29 cellular contexts compared by ENCODE assay signal in genomic region chr2:180169474-180169873, GRCh38.
"Had no signal": no experiment of that assay in that cellular context is flagged by ENCODE, and none has a peak within 500 bp of the region (broad histone marks: within the 10 kb centered on the region; RNA-seq: fewer than 3 reads in every experiment).

No MANE protein-coding gene starts in this region.

- FAIRE-seq: bronchial epithelial cell had no signal

- H3K4me3 Mint-ChIP-seq: activated CD4-positive, alpha-beta memory T cell treated with anti-CD3 and anti-CD28 coated beads, Interleukin-2, amount 10 ng/mL, durations not matched to agents 7 days and 5 days; activated CD8-positive, alpha-beta memory T cell treated with anti-CD3 and anti-CD28 coated beads, Interleukin-2, amount 10 ng/mL, durations not matched to agents 7 days and 5 days; activated naive CD4-positive, alpha-beta T cell treated with anti-CD3 and anti-CD28 coated beads, Interleukin-2, amount 10 ng/mL, durations not matched to agents 7 days and 5 days; activated naive CD8-positive, alpha-beta T cell; activated naive CD8-positive, alpha-beta T cell treated with anti-CD3 and anti-CD28 coated beads, Interleukin-2, amount 50 U/mL, for 24 hours; brain had no signal

- ATAC-seq: activated CD8-positive, alpha-beta memory T cell treated with anti-CD3 and anti-CD28 coated beads, Interleukin-2, amount 10 ng/mL, durations not matched to agents 7 days and 5 days; activated naive CD8-positive, alpha-beta T cell treated with anti-CD3 and anti-CD28 coated beads, Interleukin-2, amount 50 U/mL, for 24 hours had no signal

- H3K36me3 Mint-ChIP-seq: activated CD8-positive, alpha-beta memory T cell treated with anti-CD3 and anti-CD28 coated beads, Interleukin-2, amount 10 ng/mL, durations not matched to agents 7 days and 5 days; activated naive CD4-positive, alpha-beta T cell treated with anti-CD3 and anti-CD28 coated beads, Interleukin-2, amount 10 ng/mL, durations not matched to agents 7 days and 5 days had no signal

- H3K27ac ChIP-seq: WERI-Rb-1 had no signal

- H3K4me1 Mint-ChIP-seq: activated CD4-positive, alpha-beta memory T cell treated with anti-CD3 and anti-CD28 coated beads, Interleukin-2, amount 10 ng/mL, durations not matched to agents 7 days and 5 days; activated CD8-positive, alpha-beta memory T cell treated with anti-CD3 and anti-CD28 coated beads, Interleukin-2, amount 10 ng/mL, durations not matched to agents 7 days and 5 days; activated naive CD4-positive, alpha-beta T cell treated with anti-CD3 and anti-CD28 coated beads, Interleukin-2, amount 10 ng/mL, durations not matched to agents 7 days and 5 days; activated naive CD8-positive, alpha-beta T cell treated with anti-CD3 and anti-CD28 coated beads, Interleukin-2, amount 50 U/mL, for 24 hours; brain had no signal

- H3K27me3 Mint-ChIP-seq: activated CD4-positive, alpha-beta memory T cell treated with anti-CD3 and anti-CD28 coated beads, Interleukin-2, amount 10 ng/mL, durations not matched to agents 7 days and 5 days; activated CD8-positive, alpha-beta memory T cell treated with anti-CD3 and anti-CD28 coated beads, Interleukin-2, amount 10 ng/mL, durations not matched to agents 7 days and 5 days; activated naive CD4-positive, alpha-beta T cell treated with anti-CD3 and anti-CD28 coated beads, Interleukin-2, amount 10 ng/mL, durations not matched to agents 7 days and 5 days; brain had no signal

- DNase-seq: activated CD4-positive, alpha-beta memory T cell treated with anti-CD3 and anti-CD28 coated beads, Interleukin-2, amount 10 ng/mL, durations not matched to agents 7 days and 5 days; activated CD4-positive, alpha-beta T cell treated with anti-CD3 and anti-CD28 coated beads for 1 hour; activated CD4-positive, alpha-beta T cell treated with anti-CD3 and anti-CD28 coated beads for 48 hours; activated CD4-positive, CD25-positive, alpha-beta regulatory T cell; activated CD8-positive, alpha-beta memory T cell treated with anti-CD3 and anti-CD28 coated beads for 24 hours; activated CD8-positive, alpha-beta memory T cell treated with anti-CD3 and anti-CD28 coated beads, Interleukin-2, amount 10 ng/mL, durations not matched to agents 7 days and 5 days; activated CD8-positive, alpha-beta memory T cell treated with anti-CD3 and anti-CD28 coated beads, Interleukin-2, amount 50 U/mL, for 48 hours; activated effector memory CD4-positive, alpha-beta T cell treated with Interleukin-2 at 50 U/mL for 16 hours; activated naive CD4-positive, alpha-beta T cell treated with anti-CD3 and anti-CD28 coated beads, Interleukin-2, amount 10 ng/mL, durations not matched to agents 7 days and 5 days; activated naive CD8-positive, alpha-beta T cell treated with anti-CD3 and anti-CD28 coated beads, Interleukin-2, amount 50 U/mL, for 24 hours; activated T-cell treated with anti-CD3 and anti-CD28 coated beads, Interleukin-2, amount 50 U/mL, for 48 hours; anterior cingulate cortex; caudate nucleus; cerebellar nuclear complex; Karpas-422; NCI-H1105; NCI-H1417 treated with DMSO at 0.1 percent for 48 hours; NCI-H1694; NCI-H1930; NCI-H2081 treated with DMSO at 0.1 percent for 48 hours; NCI-H345; NCI-H524 treated with DMSO at 0.1 percent for 48 hours; NK-92 treated with Interleukin-12 subunit alpha and Interleukin-12 subunit beta, amount 100 ng/mL, for 24 hours; Right ventricle myocardium superior; T1000; WERI-Rb-1 had no signal

- H3K36me3 ChIP-seq: WERI-Rb-1 had no signal

- H3K27ac Mint-ChIP-seq: activated CD4-positive, alpha-beta memory T cell treated with anti-CD3 and anti-CD28 coated beads, Interleukin-2, amount 10 ng/mL, durations not matched to agents 7 days and 5 days; activated CD8-positive, alpha-beta memory T cell treated with anti-CD3 and anti-CD28 coated beads, Interleukin-2, amount 10 ng/mL, durations not matched to agents 7 days and 5 days; activated naive CD4-positive, alpha-beta T cell treated with anti-CD3 and anti-CD28 coated beads, Interleukin-2, amount 10 ng/mL, durations not matched to agents 7 days and 5 days; activated naive CD8-positive, alpha-beta T cell; activated naive CD8-positive, alpha-beta T cell treated with anti-CD3 and anti-CD28 coated beads, Interleukin-2, amount 50 U/mL, for 24 hours; brain had no signal
